In genomic region chr3:40268708-40269524, GRCh38 we compare ENCODE assay signal across 13 cellular contexts. TPM values are rescaled to one million over a fixed set of nuclear protein-coding genes. Genes with fewer than 3 reads are reported as not detected.
DNase-seq lines count a peak whose midpoint lies in the region; ATAC-seq and TF ChIP-seq lines count a peak whose summit lies in the region.
"Had no signal": no experiment of that assay in that cellular context is flagged by ENCODE, and none has a peak within 500 bp of the region (broad histone marks: within the 10 kb centered on the region; RNA-seq: fewer than 3 reads in every experiment).

No MANE protein-coding gene starts in this region.

- no peak overlapping the region for H3K4me3 Mint-ChIP-seq in stimulated activated memory B cell treated with anti-CD40 and anti-IgM and Interleukin-4, amounts not matched to agents 10 μg/mL and 1 μg/mL and 100 μg/mL, for 72 hours
- H3K4me3 Mint-ChIP-seq: CD14-positive monocyte had no signal

- peak overlapping the region; percentile 27 for H3K27ac ChIP-seq in ectodermal cell (ENCODE audit: insufficient read depth, low read depth, low read length, poor library complexity, severe bottlenecking)
- H3K27ac ChIP-seq in hepatocyte = peak overlapping the region; percentile 42
- no peak overlapping the region for H3K27ac ChIP-seq in WERI-Rb-1

- 74 to 80% methylated on average over 3 of the region's 3 CpGs for WGBS in ectodermal cell, 2 experiments
- 91% methylated on average over 3 of the region's 3 CpGs for WGBS in hepatocyte (ENCODE audit: low lambda C conversion rate, missing lambda C conversion rate)

- peaks cover 3% of the 10 kb centered on the region for H3K9me3 Mint-ChIP-seq in stimulated activated memory B cell treated with anti-CD40 and anti-IgM and Interleukin-4, amounts not matched to agents 10 μg/mL and 1 μg/mL and 100 μg/mL, for 72 hours

- TF ChIP-seq CTCF in hepatocyte (IDR thresholded peaks at IDR 0.05; ENCODE audit: poor library complexity) (no peak), WERI-Rb-1 (IDR thresholded peaks at IDR 0.05; ENCODE audit: low read depth, low read length) (no peak)

- no peak overlapping the region for H3K27ac Mint-ChIP-seq in stimulated activated memory B cell treated with anti-CD40 and anti-IgM and Interleukin-4, amounts not matched to agents 10 μg/mL and 1 μg/mL and 100 μg/mL, for 72 hours
- H3K27ac Mint-ChIP-seq: CD14-positive monocyte had no signal

- H3K36me3 Mint-ChIP-seq in stimulated activated memory B cell treated with anti-CD40 and anti-IgM and Interleukin-4, amounts not matched to agents 10 μg/mL and 1 μg/mL and 100 μg/mL, for 72 hours = peaks cover 34% of the 10 kb centered on the region

- H3K27me3 Mint-ChIP-seq in stimulated activated memory B cell treated with anti-CD40 and anti-IgM and Interleukin-4, amounts not matched to agents 10 μg/mL and 1 μg/mL and 100 μg/mL, for 72 hours = no peaks in the 10 kb centered on the region

- no peak overlapping the region for H3K4me2 ChIP-seq in hepatocyte

- no peaks in the 10 kb centered on the region for H3K9me2 ChIP-seq in hepatocyte (replicated peaks; ENCODE audit: insufficient read depth)

- H3K4me1 Mint-ChIP-seq in stimulated activated memory B cell treated with anti-CD40 and anti-IgM and Interleukin-4, amounts not matched to agents 10 μg/mL and 1 μg/mL and 100 μg/mL, for 72 hours = peaks cover 6% of the 10 kb centered on the region
- H3K4me1 Mint-ChIP-seq: CD14-positive monocyte had no signal

- H3K27me3 ChIP-seq in ectodermal cell (ENCODE audit: control insufficient read depth, insufficient read depth, low read length, poor library complexity, severe bottlenecking) (no peaks in the 10 kb centered on the region), hepatocyte (no peaks in the 10 kb centered on the region), WERI-Rb-1 (ENCODE audit: insufficient read depth, low read depth, severe bottlenecking) (no peaks in the 10 kb centered on the region)

- no peak overlapping the region for H2AFZ ChIP-seq in hepatocyte

- no peaks in the 10 kb centered on the region for H3K79me2 ChIP-seq in hepatocyte

- ATAC-seq in stimulated activated memory B cell treated with anti-CD40 and anti-IgM and Interleukin-4, amounts not matched to agents 10 μg/mL and 1 μg/mL and 100 μg/mL, for 72 hours = no peak

- DNase-seq in NCI-H2227 treated with DMSO at 0.1 percent for 48 hours (lab: John Stamatoyannopoulos, UW) = peak; percentile 48
- DNase-seq in hepatocyte (ENCODE audit: low spot score) = no peak
- DNase-seq in putamen (ENCODE audit: low spot score) = peak; percentile 50
- no peak for DNase-seq in Kasumi-1 (lab: John Stamatoyannopoulos, UW)
- DNase-seq in WERI-Rb-1 = no peak
- DNase-seq: DMS79, NCI-H1694 treated with DMSO at 0.1 percent for 48 hours, NCI-H345, NCI-H524 treated with DMSO at 0.1 percent for 48 hours, SIG-M5 had no signal

- H3K9me3 ChIP-seq in ectodermal cell (ENCODE audit: control insufficient read depth, low read length) = no peaks in the 10 kb centered on the region
- no peaks in the 10 kb centered on the region for H3K9me3 ChIP-seq in hepatocyte (ENCODE audit: low read depth)
- no peaks in the 10 kb centered on the region for H3K9me3 ChIP-seq in WERI-Rb-1 (ENCODE audit: severe bottlenecking)

- no peaks in the 10 kb centered on the region for H4K20me1 ChIP-seq in hepatocyte (ENCODE audit: insufficient read depth, poor library complexity, severe bottlenecking)

- no peaks in the 10 kb centered on the region for H3K36me3 ChIP-seq in ectodermal cell (ENCODE audit: control insufficient read depth, insufficient read depth, low read length)
- no peaks in the 10 kb centered on the region for H3K36me3 ChIP-seq in hepatocyte (replicated peaks; ENCODE audit: insufficient read depth, low read depth)
- H3K36me3 ChIP-seq in WERI-Rb-1 = no peaks in the 10 kb centered on the region

- H3K4me1 ChIP-seq in ectodermal cell (ENCODE audit: control insufficient read depth, insufficient read depth, low read length) = peaks cover 20% of the 10 kb centered on the region
- H3K4me1 ChIP-seq in hepatocyte (ENCODE audit: insufficient read depth) = no peaks in the 10 kb centered on the region

- H3K4me3 ChIP-seq in ectodermal cell (ENCODE audit: insufficient read depth, low read depth, low read length) = no peak overlapping the region
- H3K4me3 ChIP-seq in hepatocyte = no peak overlapping the region
- no peak overlapping the region for H3K4me3 ChIP-seq in WERI-Rb-1 (ENCODE audit: low read depth, low read length)

RNA-seq across cellular contexts. Expression of gene EIF1B, which starts 40.6 kb away (rescaled TPM):
- 135 TPM for polyA plus RNA-seq in ectodermal cell (2013, experiment 1 of 4)
- 132 TPM for polyA plus RNA-seq in ectodermal cell (2013, experiment 2 of 4)
- polyA plus RNA-seq in ectodermal cell (2013, experiment 3 of 4) = 143 TPM
- polyA plus RNA-seq in ectodermal cell (2013, experiment 4 of 4) = 155 TPM
- 34.4 and 42.2 TPM in 2 replicates for total RNA-seq in hepatocyte
- polyA plus RNA-seq in hepatocyte = 153 and 164 TPM in 2 replicates

Comparison
In these comparisons a context has a peak if more than half of its experiments do, and no peak if none do; other contexts are left out.
1. DNase-seq: peak in NCI-H2227 treated with DMSO at 0.1 percent for 48 hours (single experiment) and putamen (single experiment); none in hepatocyte (single experiment), Kasumi-1 (0 of 2) and WERI-Rb-1 (single experiment).